ENCODE assay signal across 18 cellular contexts in genomic region chr18:7157760-7158159, GRCh38. TPM values are rescaled to one million over a fixed set of nuclear protein-coding genes. Genes with fewer than 3 reads are reported as not detected.
"Had no signal": no experiment of that assay in that cellular context is flagged by ENCODE, and none has a peak within 500 bp of the region (broad histone marks: within the 10 kb centered on the region; RNA-seq: fewer than 3 reads in every experiment).

No MANE protein-coding gene starts in this region.

- H3K4me3 ChIP-seq: cardiac muscle cell, mucosa of descending colon, transverse colon had no signal

- H3K4me3 Mint-ChIP-seq: activated naive CD4-positive, alpha-beta T cell treated with anti-CD3 and anti-CD28 coated beads for 36 hours; activated naive CD8-positive, alpha-beta T cell treated with anti-CD3 and anti-CD28 coated beads, Interleukin-2, amount 50 U/mL, for 24 hours; activated T-helper 17 cell treated with anti-CD3 and anti-CD28 coated beads, Interleukin-2, amount 50 U/mL, for 72 hours; naive thymus-derived CD4-positive, alpha-beta T cell had no signal

- ATAC-seq: activated naive CD8-positive, alpha-beta T cell treated with anti-CD3 and anti-CD28 coated beads, Interleukin-2, amount 50 U/mL, for 24 hours; activated T-helper 17 cell treated with anti-CD3 and anti-CD28 coated beads, Interleukin-2, amount 50 U/mL, for 72 hours; left lobe of liver; mucosa of descending colon; naive thymus-derived CD4-positive, alpha-beta T cell had no signal

- H3K36me3 ChIP-seq: cardiac muscle cell, neutrophil, transverse colon had no signal

- H3K9me3 ChIP-seq: mucosa of descending colon, neutrophil, transverse colon had no signal

- H3K27me3 ChIP-seq: cardiac muscle cell, neutrophil, transverse colon had no signal

- DNase-seq: activated CD4-positive, CD25-positive, alpha-beta regulatory T cell; activated naive CD4-positive, alpha-beta T cell treated with anti-CD3 and anti-CD28 coated beads for 36 hours; activated naive CD8-positive, alpha-beta T cell treated with anti-CD3 and anti-CD28 coated beads, Interleukin-2, amount 50 U/mL, for 24 hours; activated T-cell treated with anti-CD3 and anti-CD28 coated beads for 4 hours; mammary epithelial cell; mucosa of descending colon; naive thymus-derived CD4-positive, alpha-beta T cell; posterior cingulate gyrus; stimulated activated CD4-positive, alpha-beta T cell treated with anti-CD3 and anti-CD28 coated beads, Interleukin-15, amount 100 ng/mL, for 24 hours; stimulated activated CD4-positive, alpha-beta T cell treated with anti-CD3 and anti-CD28 coated beads, Interleukin-4, amount 100 ng/mL, for 1 hour; stimulated activated naive CD4-positive, alpha-beta T cell treated with Interleukin-2 at 50 U/mL for 16 hours; substantia nigra; transverse colon had no signal

- H3K27me3 Mint-ChIP-seq: activated naive CD8-positive, alpha-beta T cell treated with anti-CD3 and anti-CD28 coated beads, Interleukin-2, amount 50 U/mL, for 24 hours; activated T-helper 17 cell treated with anti-CD3 and anti-CD28 coated beads, Interleukin-2, amount 50 U/mL, for 72 hours had no signal

- H3K4me1 ChIP-seq: transverse colon had no signal

- H3K9me3 Mint-ChIP-seq: activated naive CD4-positive, alpha-beta T cell treated with anti-CD3 and anti-CD28 coated beads for 36 hours; activated T-helper 17 cell treated with anti-CD3 and anti-CD28 coated beads, Interleukin-2, amount 50 U/mL, for 72 hours had no signal

- H3K36me3 Mint-ChIP-seq: naive thymus-derived CD4-positive, alpha-beta T cell had no signal

- H3K4me1 Mint-ChIP-seq: activated naive CD8-positive, alpha-beta T cell treated with anti-CD3 and anti-CD28 coated beads, Interleukin-2, amount 50 U/mL, for 24 hours; activated T-helper 17 cell treated with anti-CD3 and anti-CD28 coated beads, Interleukin-2, amount 50 U/mL, for 72 hours had no signal

- H3K27ac Mint-ChIP-seq: activated naive CD4-positive, alpha-beta T cell treated with anti-CD3 and anti-CD28 coated beads for 36 hours; activated naive CD8-positive, alpha-beta T cell treated with anti-CD3 and anti-CD28 coated beads, Interleukin-2, amount 50 U/mL, for 24 hours; activated T-helper 17 cell treated with anti-CD3 and anti-CD28 coated beads, Interleukin-2, amount 50 U/mL, for 72 hours; naive thymus-derived CD4-positive, alpha-beta T cell had no signal

- H3K27ac ChIP-seq: cardiac muscle cell, neutrophil, transverse colon had no signal

RNA-seq across cellular contexts. Expression of gene LAMA1, which starts 40.2 kb away (rescaled TPM):
- total RNA-seq: activated CD8-positive, alpha-beta memory T cell treated with anti-CD3 and anti-CD28 coated beads for 36 hours; activated naive CD4-positive, alpha-beta T cell treated with anti-CD3 and anti-CD28 coated beads for 36 hours; activated T-helper 17 cell treated with anti-CD3 and anti-CD28 coated beads, Interleukin-2, amount 50 U/mL, for 72 hours; naive thymus-derived CD4-positive, alpha-beta T cell had no signal
- polyA plus RNA-seq: naive thymus-derived CD4-positive, alpha-beta T cell had no signal
